ENCODE assay signal across 17 cellular contexts in the genomic region with DNA sequence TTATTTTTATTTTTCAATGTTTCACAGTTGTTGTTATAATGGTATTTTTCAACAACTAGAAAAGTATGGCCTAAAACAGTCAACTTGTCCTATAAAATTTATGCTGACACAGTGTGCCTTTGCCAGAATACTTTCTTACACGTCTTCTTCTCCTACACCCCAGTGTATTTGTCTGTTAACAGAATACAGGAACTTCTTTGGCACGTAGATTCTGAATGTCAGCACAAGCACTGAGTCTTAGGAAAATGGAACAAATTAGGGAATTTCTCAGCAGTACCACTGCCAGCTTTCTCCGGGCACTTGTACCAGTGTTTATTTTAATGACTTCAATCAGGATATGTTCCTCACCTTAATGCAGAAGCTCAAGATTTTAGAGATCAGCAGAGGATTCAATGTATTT.
"Had no signal": no experiment of that assay in that cellular context is flagged by ENCODE, and none has a peak within 500 bp of the region (broad histone marks: within the 10 kb centered on the region; RNA-seq: fewer than 3 reads in every experiment).

No MANE protein-coding gene starts in this region.

- H3K4me3 ChIP-seq: ascending aorta, cardiac muscle cell, esophagus squamous epithelium, heart right ventricle, left lung, pancreas had no signal

- H3K9me3 ChIP-seq: ascending aorta, esophagus squamous epithelium, heart right ventricle, left lung, pancreas had no signal

- H3K27ac Mint-ChIP-seq: activated CD8-positive, alpha-beta T cell treated with anti-CD3 and anti-CD28 coated beads, Interleukin-2, amount 10 ng/mL, durations not matched to agents 7 days and 5 days; activated T-helper 1 cell treated with anti-CD3 and anti-CD28 coated beads, Interleukin-12 subunit alpha, Interleukin-12 subunit beta, Interleukin-2, Interleukin-4 antibody, amounts not matched to agents 30 ng/mL and 10 ng/mL and 1 ng/mL, durations not matched to agents 14 hours and 24 hours and 36 hours; stimulated activated effector memory CD8-positive, alpha-beta T cell treated with anti-CD3 and anti-CD28 coated beads, Interleukin-12 subunit alpha, Interleukin-12 subunit beta, amount 100 ng/mL, for 72 hours; type B pancreatic cell had no signal

- H3K9me3 Mint-ChIP-seq: nephron progenitor cell; stimulated activated effector memory CD8-positive, alpha-beta T cell treated with anti-CD3 and anti-CD28 coated beads, Interleukin-12 subunit alpha, Interleukin-12 subunit beta, amount 100 ng/mL, for 72 hours; type B pancreatic cell had no signal

- H3K36me3 ChIP-seq: ascending aorta, cardiac muscle cell, esophagus squamous epithelium, heart right ventricle, left lung, pancreas had no signal

- H3K36me3 Mint-ChIP-seq: stimulated activated effector memory CD8-positive, alpha-beta T cell treated with anti-CD3 and anti-CD28 coated beads, Interleukin-12 subunit alpha, Interleukin-12 subunit beta, amount 100 ng/mL, for 72 hours; type B pancreatic cell had no signal

- H3K4me3 Mint-ChIP-seq: activated CD8-positive, alpha-beta T cell treated with anti-CD3 and anti-CD28 coated beads, Interleukin-2, amount 10 ng/mL, durations not matched to agents 7 days and 5 days; activated T-helper 1 cell treated with anti-CD3 and anti-CD28 coated beads, Interleukin-12 subunit alpha, Interleukin-12 subunit beta, Interleukin-2, Interleukin-4 antibody, amounts not matched to agents 30 ng/mL and 10 ng/mL and 1 ng/mL, durations not matched to agents 14 hours and 24 hours and 36 hours; nephron progenitor cell; stimulated activated effector memory CD8-positive, alpha-beta T cell treated with anti-CD3 and anti-CD28 coated beads, Interleukin-12 subunit alpha, Interleukin-12 subunit beta, amount 100 ng/mL, for 72 hours; type B pancreatic cell had no signal

- H3K27me3 ChIP-seq: ascending aorta, cardiac muscle cell, esophagus squamous epithelium, foreskin keratinocyte, heart right ventricle, left lung, pancreas had no signal

- H3K27me3 Mint-ChIP-seq: type B pancreatic cell had no signal

- DNase-seq: activated CD4-positive, alpha-beta T cell treated with anti-CD3 and anti-CD28 coated beads for 4 hours; activated CD8-positive, alpha-beta T cell treated with anti-CD3 and anti-CD28 coated beads, Interleukin-2, amount 10 ng/mL, durations not matched to agents 7 days and 5 days; activated naive CD4-positive, alpha-beta T cell; esophagus squamous epithelium; foreskin keratinocyte; heart right ventricle; islet precursor cell; left lung; nephron progenitor cell; pancreas; retina; substantia nigra had no signal

- H3K27ac ChIP-seq: ascending aorta, cardiac muscle cell, pancreas had no signal
